Comparison of ENCODE assay signal across 21 cellular contexts in genomic region chr3:13474776-13475303, GRCh38.
"Had no signal": no experiment of that assay in that cellular context is flagged by ENCODE, and none has a peak within 500 bp of the region (broad histone marks: within the 10 kb centered on the region; RNA-seq: fewer than 3 reads in every experiment).

No MANE protein-coding gene starts in this region.

- H3K36me3 Mint-ChIP-seq: activated naive CD8-positive, alpha-beta T cell treated with anti-CD3 and anti-CD28 coated beads for 36 hours; immature natural killer cell; mesothelial cell of epicardium; naive thymus-derived CD8-positive, alpha-beta T cell; WTC11 had no signal

- H3K9me3 Mint-ChIP-seq: activated naive CD8-positive, alpha-beta T cell treated with anti-CD3 and anti-CD28 coated beads for 36 hours; activated T-cell treated with anti-CD3 and anti-CD28 coated beads, Interleukin-2, amount 50 U/mL, for 4 hours; immature natural killer cell; mesothelial cell of epicardium; naive thymus-derived CD8-positive, alpha-beta T cell; T-helper 1 cell treated with Interleukin-12 subunit alpha and Interleukin-12 subunit beta and Interleukin-4 antibody, amounts not matched to agents 30 μg/mL and 1 μg/mL, for 36 hours; WTC11 had no signal

- ATAC-seq: activated CD4-positive, alpha-beta T cell treated with anti-CD3 and anti-CD28 coated beads for 36 hours; activated T-cell treated with anti-CD3 and anti-CD28 coated beads, Interleukin-2, amount 50 U/mL, for 4 hours; left lung; naive thymus-derived CD8-positive, alpha-beta T cell; WTC11 had no signal

- H3K27ac ChIP-seq: cardiac muscle cell, left lung, sigmoid colon had no signal

- H3K36me3 ChIP-seq: cardiac muscle cell, left lung, sigmoid colon had no signal

- DNase-seq: activated CD4-positive, alpha-beta T cell treated with anti-CD3 and anti-CD28 coated beads for 36 hours; activated CD4-positive, alpha-beta T cell treated with anti-CD3 and anti-CD28 coated beads, Interleukin-2, amount 50 U/mL, for 4 hours; activated CD8-positive, alpha-beta memory T cell treated with anti-CD3 and anti-CD28 coated beads, Interleukin-2, amount 50 U/mL, for 48 hours; activated naive CD4-positive, alpha-beta T cell treated with Interleukin-2 at 50 U/mL for 16 hours; activated naive CD8-positive, alpha-beta T cell treated with anti-CD3 and anti-CD28 coated beads for 36 hours; activated T-cell treated with anti-CD3 and anti-CD28 coated beads, Interleukin-2, amount 50 U/mL, for 4 hours; foreskin fibroblast; immature natural killer cell; kidney glomerular epithelial cell; left lung; naive thymus-derived CD8-positive, alpha-beta T cell; sigmoid colon; stimulated activated CD4-positive, alpha-beta T cell treated with anti-CD3 and anti-CD28 coated beads, Interleukin-2, amount 100 ng/mL, for 48 hours; stimulated activated CD8-positive, alpha-beta memory T cell treated with anti-CD3 and anti-CD28 coated beads, Interleukin-4, amount 100 ng/mL, for 48 hours; stimulated activated naive CD4-positive, alpha-beta T cell treated with Interleukin-2 at 50 U/mL for 16 hours; T1000 had no signal

- H3K4me2 ChIP-seq: smooth muscle cell had no signal

- H3K27me3 ChIP-seq: cardiac muscle cell had no signal

- H3K4me3 Mint-ChIP-seq: activated CD4-positive, alpha-beta T cell treated with anti-CD3 and anti-CD28 coated beads for 36 hours; activated naive CD8-positive, alpha-beta T cell treated with anti-CD3 and anti-CD28 coated beads for 36 hours; activated T-cell treated with anti-CD3 and anti-CD28 coated beads, Interleukin-2, amount 50 U/mL, for 4 hours; mesothelial cell of epicardium; naive thymus-derived CD8-positive, alpha-beta T cell; T-helper 1 cell treated with Interleukin-12 subunit alpha and Interleukin-12 subunit beta and Interleukin-4 antibody, amounts not matched to agents 30 μg/mL and 1 μg/mL, for 36 hours; WTC11 had no signal

- H3K27ac Mint-ChIP-seq: activated CD4-positive, alpha-beta T cell treated with anti-CD3 and anti-CD28 coated beads for 36 hours; activated naive CD8-positive, alpha-beta T cell treated with anti-CD3 and anti-CD28 coated beads for 36 hours; mesothelial cell of epicardium; naive thymus-derived CD8-positive, alpha-beta T cell; T-helper 1 cell treated with Interleukin-12 subunit alpha and Interleukin-12 subunit beta and Interleukin-4 antibody, amounts not matched to agents 30 μg/mL and 1 μg/mL, for 36 hours; WTC11 had no signal

- H3K4me3 ChIP-seq: cardiac muscle cell, left lung, sigmoid colon, smooth muscle cell had no signal

- H3K27me3 Mint-ChIP-seq: activated CD4-positive, alpha-beta T cell treated with anti-CD3 and anti-CD28 coated beads for 36 hours; activated naive CD8-positive, alpha-beta T cell treated with anti-CD3 and anti-CD28 coated beads for 36 hours had no signal
